ENCODE assay signal across 10 cellular contexts in genomic region chr9:107218834-107219485, GRCh38.
DNase-seq lines count a peak whose midpoint lies in the region; ATAC-seq lines count a peak whose summit lies in the region.
"Had no signal": no experiment of that assay in that cellular context is flagged by ENCODE, and none has a peak within 500 bp of the region (broad histone marks: within the 10 kb centered on the region; RNA-seq: fewer than 3 reads in every experiment).

No MANE protein-coding gene starts in this region.

- POLR2A ChIA-PET in naive thymus-derived CD8-positive, alpha-beta T cell (lab: Charles Lee): no interaction called here

- H3K4me3 Mint-ChIP-seq in naive thymus-derived CD8-positive, alpha-beta T cell: no peak overlapping the region
- H3K4me3 Mint-ChIP-seq: activated T-cell treated with anti-CD3 and anti-CD28 coated beads, Interleukin-2, amount 50 U/mL, for 24 hours had no signal

- H3K9me3 Mint-ChIP-seq in naive thymus-derived CD8-positive, alpha-beta T cell: peaks cover 0 to 3% (median 0%) of the 10 kb centered on the region in 9 donors
- H3K9me3 Mint-ChIP-seq: activated T-cell treated with anti-CD3 and anti-CD28 coated beads, Interleukin-2, amount 50 U/mL, for 24 hours had no signal

- ATAC-seq in GM18909 (IDR thresholded peaks at IDR 0.05; ENCODE audit: poor library complexity, unreplicated experiment) (peak; percentile 90), GM21619 (IDR thresholded peaks at IDR 0.05; ENCODE audit: unreplicated experiment) (peak; percentile 79), HG03175 (IDR thresholded peaks at IDR 0.05; ENCODE audit: unreplicated experiment) (peak; percentile 85)
- no peak for ATAC-seq in naive thymus-derived CD8-positive, alpha-beta T cell

- DNase-seq in left kidney (ENCODE audit: low read depth, low spot score) (peak; percentile 77), SKM-1 treated with dmso at 0.1 percent for 144 hours (lab: John Stamatoyannopoulos, UW; ENCODE audit: unreplicated experiment) (no peak), amniotic stem cell (lab: John Stamatoyannopoulos, UW) (no peak)
- DNase-seq in naive thymus-derived CD8-positive, alpha-beta T cell: no peak
- DNase-seq: activated T-cell treated with anti-CD3 and anti-CD28 coated beads, Interleukin-2, amount 50 U/mL, for 24 hours; brain microvascular endothelial cell; NCI-H526 had no signal

- H3K4me1 Mint-ChIP-seq in naive thymus-derived CD8-positive, alpha-beta T cell: peaks cover 0 to 6% (median under 1%) of the 10 kb centered on the region in 4 donors

- H3K27me3 Mint-ChIP-seq in naive thymus-derived CD8-positive, alpha-beta T cell: peaks cover 2 to 13% (median 6%) of the 10 kb centered on the region in 5 donors

- no peaks in the 10 kb centered on the region for H3K36me3 Mint-ChIP-seq in naive thymus-derived CD8-positive, alpha-beta T cell

- H3K27ac Mint-ChIP-seq in naive thymus-derived CD8-positive, alpha-beta T cell: no peak overlapping the region
- H3K27ac Mint-ChIP-seq: activated T-cell treated with anti-CD3 and anti-CD28 coated beads, Interleukin-2, amount 50 U/mL, for 24 hours had no signal

Comparison
In these comparisons a context has a peak if more than half of its experiments do, and no peak if none do; other contexts are left out.
1. ATAC-seq: peak in GM18909 (single experiment), GM21619 (single experiment) and HG03175 (single experiment); none in naive thymus-derived CD8-positive, alpha-beta T cell (0 of 2).